Comparison of ENCODE assay signal across 10 cellular contexts in genomic region chr11:32385998-32386397, GRCh38. TPM values are rescaled to one million over a fixed set of nuclear protein-coding genes. Genes with fewer than 3 reads are reported as not detected.
A peak's percentile ranks its signal among the peaks of the same experiment; 100 is the strongest.
DNase-seq lines count a peak whose midpoint lies in the region; ATAC-seq and TF ChIP-seq lines count a peak whose summit lies in the region.
"Had no signal": no experiment of that assay in that cellular context is flagged by ENCODE, and none has a peak within 500 bp of the region (broad histone marks: within the 10 kb centered on the region; RNA-seq: fewer than 3 reads in every experiment).

No MANE protein-coding gene starts in this region.

- H3K23me2 ChIP-seq in H9 (ENCODE audit: insufficient read length, low read depth, low read length, poor library complexity, severe bottlenecking), result no peaks in the 10 kb centered on the region

- peak overlapping the region; percentile 46 for H3K18ac ChIP-seq in H9 (ENCODE audit: insufficient read length, low read depth, low read length)

- CTCF ChIA-PET in SK-N-SH (lab: Yijun Ruan, JAX), result interaction anchor here (0.9 to 2.0 kb wide), 3 partner anchors 9 to 12 kb away, joined by 3 to 6 read pairs (median 3); no protein-coding TSS in a partner anchor

- H3K27me3 Mint-ChIP-seq in H9 (ENCODE audit: low read depth), result peaks cover 5% of the 10 kb centered on the region

- H3K27ac ChIP-seq in H9 (ENCODE audit: insufficient read length, low read depth, low read length) (no peak overlapping the region), SK-N-SH (ENCODE audit: low read depth in 2 of 2, low read length in 1 of 2) (peak overlapping the region in 1 of 2 experiments; percentile 48; a peak in 1 of 4 replicates), iPS DF 6.9 (ENCODE audit: low read length) (no peak overlapping the region)

- no peak overlapping the region for H3K56ac ChIP-seq in H9 (ENCODE audit: insufficient read length, low read depth, low read length)

- no peak overlapping the region for H2BK15ac ChIP-seq in H9 (ENCODE audit: low read depth, low read length)

- H3K14ac ChIP-seq in H9 (ENCODE audit: insufficient read depth, low read length), result no peak overlapping the region

- no peaks in the 10 kb centered on the region for H3K9me2 ChIP-seq in SK-N-SH

- no peak overlapping the region for H3K23ac ChIP-seq in H9 (ENCODE audit: insufficient read length, low read depth, low read length)

- peak; percentile 49 for DNase-seq in AG08396 (ENCODE audit: low spot score)
- DNase-seq in H9, result peak; percentile 66
- DNase-seq in SK-N-SH, result peak; percentile 44
- peak; percentile 22 for DNase-seq in iPS DF 6.9 (ENCODE audit: low read depth, low spot score)
- no peak for DNase-seq in hippocampal formation (lab: John Stamatoyannopoulos, UW)
- DNase-seq in NCI-H524 treated with DMSO at 0.1 percent for 48 hours (lab: John Stamatoyannopoulos, UW), result no peak
- DNase-seq: T-helper 1 cell had no signal

- H3K36me3 Mint-ChIP-seq in H9 (ENCODE audit: insufficient read depth in 1 of 3, low read depth in 3 of 3), result no peaks in the 10 kb centered on the region

- H3K4me3 ChIP-seq in SK-N-SH (ENCODE audit: low read depth in 2 of 2, low read length in 1 of 2), result peak overlapping the region in 1 of 2 experiments; percentile 9; a peak in 1 of 4 replicates
- no peak overlapping the region for H3K4me3 ChIP-seq in iPS DF 6.9 (ENCODE audit: low read length)

- no peak overlapping the region for H3K27ac Mint-ChIP-seq in H9

- no peak overlapping the region for H3K9ac ChIP-seq in H9 (ENCODE audit: extremely low read depth, insufficient read length, low read length)
- no peak overlapping the region for H3K9ac ChIP-seq in SK-N-SH

- H3K36me3 ChIP-seq in SK-N-SH (replicated peaks in 1 of 2; ENCODE audit: control insufficient read depth in 1 of 2, insufficient read depth in 2 of 2, low read length in 1 of 2) (no peaks in the 10 kb centered on the region), iPS DF 6.9 (ENCODE audit: control insufficient read depth, insufficient read depth, low read length) (no peaks in the 10 kb centered on the region)

- POLR2A ChIA-PET in SK-N-SH (lab: Yijun Ruan, JAX), result no interaction called here

- H2AFZ ChIP-seq in H9 (ENCODE audit: low read length) (peak overlapping the region; percentile 22), SK-N-SH (ENCODE audit: low read depth) (no peak overlapping the region)

- peaks cover 4% of the 10 kb centered on the region for H3F3A ChIP-seq in SK-N-SH (replicated peaks; ENCODE audit: insufficient read depth)

- H3K9me3 Mint-ChIP-seq in H9, result no peaks in the 10 kb centered on the region

- TF ChIP-seq CTCF in H9 (conservative IDR thresholded peaks at IDR 0.05) (peak; percentile 69), SK-N-SH (IDR thresholded peaks at IDR 0.05) (peak; percentile 65)

- TF ChIP-seq EP300 in SK-N-SH (IDR thresholded peaks at IDR 0.05; ENCODE audit: borderline replicate concordance in 1 of 2, low read depth in 1 of 2, low read length in 1 of 2), result no peak

- ATAC-seq in GM21825 (IDR thresholded peaks at IDR 0.05; ENCODE audit: unreplicated experiment) (no peak), HG02759 (IDR thresholded peaks at IDR 0.05; ENCODE audit: unreplicated experiment) (no peak)

- no peak overlapping the region for H2AK5ac ChIP-seq in H9 (ENCODE audit: insufficient read length, low read length)

- H4K5ac ChIP-seq in H9 (ENCODE audit: insufficient read length, low read depth, low read length), result no peak overlapping the region

- no peak overlapping the region for H3K4me3 Mint-ChIP-seq in H9

- no peak overlapping the region for H3T11ph ChIP-seq in H9 (ENCODE audit: low read length)

- no peak overlapping the region for H2BK5ac ChIP-seq in H9 (ENCODE audit: insufficient read length, low read length)

- H3K4me1 Mint-ChIP-seq in H9, result peaks cover 3 to 8% of the 10 kb centered on the region in 2 experiments

- no peaks in the 10 kb centered on the region for H3K79me2 ChIP-seq in H9 (ENCODE audit: insufficient read depth, low read length)
- no peaks in the 10 kb centered on the region for H3K79me2 ChIP-seq in SK-N-SH (ENCODE audit: insufficient read depth)

- H3K4me1 ChIP-seq in H9 (ENCODE audit: insufficient read depth, low read length), result no peaks in the 10 kb centered on the region
- peaks cover 4 to 54% of the 10 kb centered on the region in 2 experiments for H3K4me1 ChIP-seq in SK-N-SH (ENCODE audit: control insufficient read depth in 1 of 2, insufficient read depth in 2 of 2, low read depth in 1 of 2, low read length in 1 of 2)
- H3K4me1 ChIP-seq in iPS DF 6.9 (ENCODE audit: control insufficient read depth, insufficient read depth, low read length), result no peaks in the 10 kb centered on the region

- no peak overlapping the region for H3K4ac ChIP-seq in H9 (ENCODE audit: low read depth, low read length)

- H3K27me3 ChIP-seq in H9 (ENCODE audit: insufficient read depth, low read length) (no peaks in the 10 kb centered on the region), SK-N-SH (ENCODE audit: insufficient read depth) (peaks cover 16% of the 10 kb centered on the region), iPS DF 6.9 (ENCODE audit: control insufficient read depth, insufficient read depth, low read length) (no peaks in the 10 kb centered on the region)

- no peaks in the 10 kb centered on the region for H3K79me1 ChIP-seq in H9 (ENCODE audit: insufficient read depth, low read depth, low read length, poor library complexity, severe bottlenecking)

- no peak overlapping the region for H3K4me2 ChIP-seq in H9 (ENCODE audit: insufficient read depth, insufficient read length, low read length)
- peak overlapping the region; percentile 58 for H3K4me2 ChIP-seq in SK-N-SH

- no peak overlapping the region for H2BK12ac ChIP-seq in H9 (ENCODE audit: insufficient read length, low read depth, low read length)

- no peaks in the 10 kb centered on the region for H4K20me1 ChIP-seq in H9 (ENCODE audit: control insufficient read depth, insufficient read depth, insufficient read length)
- H4K20me1 ChIP-seq in SK-N-SH (ENCODE audit: insufficient read depth), result no peaks in the 10 kb centered on the region

- no peak overlapping the region for H2BK120ac ChIP-seq in H9 (ENCODE audit: low read depth, low read length, poor library complexity, severe bottlenecking)

- H3K9me3 ChIP-seq in H9 (ENCODE audit: control insufficient read depth, low read depth, low read length), result no peaks in the 10 kb centered on the region
- H3K9me3 ChIP-seq in SK-N-SH, result no peaks in the 10 kb centered on the region
- H3K9me3 ChIP-seq in iPS DF 6.9 (ENCODE audit: control insufficient read depth, insufficient read depth, low read length), result no peaks in the 10 kb centered on the region

- no peak overlapping the region for H4K8ac ChIP-seq in H9 (replicated peaks; ENCODE audit: insufficient read length, low read depth, low read length)

- WGBS in H9 (ENCODE audit: extremely low coverage, insufficient read length, low lambda C conversion rate), result no CpG with 5 or more reads among the region's 2 CpGs
- WGBS in SK-N-SH (ENCODE audit: low lambda C conversion rate), result 12% methylated on average over 2 of the region's 2 CpGs
- WGBS in iPS DF 6.9 (ENCODE audit: insufficient coverage, insufficient read length), result no CpG with 5 or more reads among the region's 2 CpGs

- H2BK20ac ChIP-seq in H9 (ENCODE audit: low read depth, low read length, poor library complexity, severe bottlenecking), result no peak overlapping the region

- peak; percentile 54 for TF ChIP-seq RAD21 in SK-N-SH (IDR thresholded peaks at IDR 0.05; ENCODE audit: low read length)

- no peak overlapping the region for H4K91ac ChIP-seq in H9 (ENCODE audit: insufficient read length, low read depth, low read length)

TF ChIP-seq in SK-N-SH, 30 proteins besides CTCF, POLR2A, EP300 and RAD21 (continues in another document):
- TF ChIP-seq YY1 (IDR thresholded peaks at IDR 0.05; ENCODE audit: low read depth) (no peak), IRF3 (IDR thresholded peaks at IDR 0.05; ENCODE audit: low read depth, low read length) (no peak), FOXJ3 (CRISPR knock-in tag; IDR thresholded peaks at IDR 0.05) (no peak), SMC3 (IDR thresholded peaks at IDR 0.05; ENCODE audit: low read depth, low read length) (peak; percentile 38; the same call in 1 of the 2 replicates), MAX (IDR thresholded peaks at IDR 0.05; ENCODE audit: low read depth) (0 out of 2 replicates have a peak, but pooled peaks have one; percentile 21)

RNA-seq across cellular contexts. Expression of gene WT1, which starts 49.3 kb away (rescaled TPM):
- 0.15 and 0.20 TPM in 2 replicates for total RNA-seq in H9 (2021)
- polyA plus RNA-seq in SK-N-SH (2012; rRNA removed), result 0.15 and 0.49 TPM in 2 replicates
- polyA plus RNA-seq in SK-N-SH (2012; cell fraction: cytosol; rRNA removed), result 0.20 and 0.21 TPM in 2 replicates
- 0.31 and 0.61 TPM in 2 replicates for polyA plus RNA-seq in SK-N-SH (2012; cell fraction: nucleus; rRNA removed)
- total RNA-seq: frontal cortex had no signal

Comparison
In these comparisons a context has a peak if more than half of its experiments do, and no peak if none do; other contexts are left out.
1. DNase-seq: peak in AG08396 (single experiment), H9 (single experiment), SK-N-SH (single experiment) and iPS DF 6.9 (single experiment); none in hippocampal formation (0 of 2) and NCI-H524 treated with DMSO at 0.1 percent for 48 hours (single experiment).